ENCODE assay signal across 8 cellular contexts in genomic region chr1:12179111-12179519, GRCh38. TPM values are rescaled to one million over a fixed set of nuclear protein-coding genes. Genes with fewer than 3 reads are reported as not detected.
DNase-seq lines count a peak whose midpoint lies in the region; ATAC-seq and TF ChIP-seq lines count a peak whose summit lies in the region.

No MANE protein-coding gene starts in this region.

- in situ Hi-C loops in gastrocnemius medialis (cut with MboI; ENCODE audit: low sequenced_read_pairs in 4 of 4): no loop called here

- CTCF ChIA-PET in CD4-positive, alpha-beta memory T cell (lab: Charles Lee; ENCODE audit: partially characterized antibody): interaction anchor here (0.6 to 15.7 kb wide), 8 partner anchors 10 to 56 kb away, joined by 3 to 213 read pairs (median 16); no protein-coding TSS in a partner anchor

- peak overlapping the region; percentile 97 for H3K27ac ChIP-seq in CD4-positive, alpha-beta memory T cell (ENCODE audit: low read depth, low read length)
- H3K27ac ChIP-seq in caudate nucleus (ENCODE audit: low read depth, low read length) (peak overlapping the region; percentile 46), gastrocnemius medialis (peak overlapping the region; percentile 76 to 88 (median 86))

- intact Hi-C loops in CD4-positive, alpha-beta memory T cell (cut with micrococcal nuclease): loop anchor here (2.0 kb wide), 2 partner anchors 26 to 46 kb away; no protein-coding TSS in a partner anchor
- intact Hi-C loops in gastrocnemius medialis (cut with DNase I; ENCODE audit: low total_unique reads): no loop called here

- POLR2A ChIA-PET in CD4-positive, alpha-beta memory T cell (lab: Charles Lee; ENCODE audit: partially characterized antibody): interaction anchor here (1.1 to 50.6 kb wide), 13 partner anchors 7 to 269 kb away, joined by 3 to 1713 read pairs (median 12); partner anchors contain the start of gene TNFRSF1B

- H3K9me3 ChIP-seq in CD4-positive, alpha-beta memory T cell (ENCODE audit: control insufficient read depth in 1 of 2, low read length in 2 of 2): no peaks in the 10 kb centered on the region
- H3K9me3 ChIP-seq in gastrocnemius medialis: no peaks in the 10 kb centered on the region

- no peaks in the 10 kb centered on the region for H3K27me3 Mint-ChIP-seq in CD4-positive, alpha-beta memory T cell

- no peaks in the 10 kb centered on the region for H3K27me3 ChIP-seq in CD4-positive, alpha-beta memory T cell (ENCODE audit: insufficient read depth, low read length)
- no peaks in the 10 kb centered on the region for H3K27me3 ChIP-seq in gastrocnemius medialis

- peaks cover 9% of the 10 kb centered on the region for H3K36me3 ChIP-seq in CD4-positive, alpha-beta memory T cell (ENCODE audit: insufficient read depth, low read length)
- H3K36me3 ChIP-seq in gastrocnemius medialis: no peaks in the 10 kb centered on the region

- TF ChIP-seq POLR2A in gastrocnemius medialis (IDR thresholded peaks at IDR 0.05): no peak

- H3K4me3 ChIP-seq in CD4-positive, alpha-beta memory T cell (ENCODE audit: low read length in 2 of 2): peak overlapping the region in 1 of 2 donors; percentile 32
- no peak overlapping the region for H3K4me3 ChIP-seq in gastrocnemius medialis

- peak overlapping the region; percentile 80 to 94 (median 88) for H3K4me3 Mint-ChIP-seq in CD4-positive, alpha-beta memory T cell

- peak; percentile 84 to 98 (median 85) for DNase-seq in CD4-positive, alpha-beta memory T cell
- peak; percentile 38 to 46 (median 41) for DNase-seq in activated CD4-positive, CD25-positive, alpha-beta regulatory T cell (lab: John Stamatoyannopoulos, UW)
- no peak for DNase-seq in caudate nucleus (lab: John Stamatoyannopoulos, UW)
- DNase-seq in gastrocnemius medialis: no peak
- no peak for DNase-seq in 8988T
- DNase-seq in ureter (ENCODE audit: low spot score): no peak

- H3K4me1 Mint-ChIP-seq in CD4-positive, alpha-beta memory T cell: peaks cover 45 to 98% (median 81%) of the 10 kb centered on the region in 4 donors

- peaks cover 0 to 2% (median 0%) of the 10 kb centered on the region in 8 donors for H3K9me3 Mint-ChIP-seq in CD4-positive, alpha-beta memory T cell

- peaks cover 98% of the 10 kb centered on the region for H3K4me1 ChIP-seq in CD4-positive, alpha-beta memory T cell (ENCODE audit: insufficient read depth, low read length)
- H3K4me1 ChIP-seq in gastrocnemius medialis: peaks cover 16 to 55% of the 10 kb centered on the region in 2 donors

- peak overlapping the region; percentile 98 to 100 (median 99) for H3K27ac Mint-ChIP-seq in CD4-positive, alpha-beta memory T cell

- peaks cover 4 to 47% of the 10 kb centered on the region in 2 donors for H3K36me3 Mint-ChIP-seq in CD4-positive, alpha-beta memory T cell

- TF ChIP-seq CTCF in gastrocnemius medialis (IDR thresholded peaks at IDR 0.05 in 4 of 5, conservative IDR thresholded peaks at IDR 0.05 in 1 of 5): no peak

- ATAC-seq in gastrocnemius medialis (no peak), GM18867 (IDR thresholded peaks at IDR 0.05; ENCODE audit: unreplicated experiment) (no peak), HG03045 (IDR thresholded peaks at IDR 0.05; ENCODE audit: unreplicated experiment) (no peak)

RNA-seq across cellular contexts. Expression of gene TNFRSF1B, which starts 12.3 kb away (rescaled TPM):
- 100 to 1,000 TPM; 111 TPM for total RNA-seq in CD4-positive, alpha-beta memory T cell
- polyA plus RNA-seq in CD4-positive, alpha-beta memory T cell: 100 to 1,000 TPM; 150 to 201 TPM
- total RNA-seq in gastrocnemius medialis (10 to 100 TPM; 14.0 to 29.5 (median 18.8) TPM), ureter (28.0 TPM)

RNA-seq across cellular contexts. Expression of gene VPS13D, which starts 50.7 kb away (rescaled TPM):
- 10 to 100 TPM; 92.7 to 96.3 TPM for total RNA-seq in CD4-positive, alpha-beta memory T cell
- polyA plus RNA-seq in CD4-positive, alpha-beta memory T cell: 10 to 100 TPM; 10.2 to 12.3 TPM
- 10 to 100 TPM; 60.9 to 91.6 (median 71.6) TPM for total RNA-seq in gastrocnemius medialis
- total RNA-seq in ureter: 98.5 TPM

Comparison
In these comparisons a context has a peak if more than half of its experiments do, and no peak if none do; other contexts are left out.
1. DNase-seq: peak in CD4-positive, alpha-beta memory T cell (5 of 5) and activated CD4-positive, CD25-positive, alpha-beta regulatory T cell (4 of 4); none in caudate nucleus (0 of 61), gastrocnemius medialis (0 of 2), 8988T (single experiment) and ureter (single experiment).
2. H3K27ac ChIP-seq: peak in every context shown above with its lines; median percentile 97 in CD4-positive, alpha-beta memory T cell; 86 in gastrocnemius medialis; 46 in caudate nucleus.